22 cellular contexts compared by ENCODE assay signal in genomic region chr4:86307432-86307831, GRCh38. TPM values are rescaled to one million over a fixed set of nuclear protein-coding genes. Genes with fewer than 3 reads are reported as not detected.
DNase-seq lines count a peak whose midpoint lies in the region; ATAC-seq, FAIRE-seq and TF ChIP-seq lines count a peak whose summit lies in the region.
"Had no signal": no experiment of that assay in that cellular context is flagged by ENCODE, and none has a peak within 500 bp of the region (broad histone marks: within the 10 kb centered on the region; RNA-seq: fewer than 3 reads in every experiment).

No MANE protein-coding gene starts in this region.

- BruUV-seq in Calu3 (replicated peaks; lab: Mats Ljungman, UMichigan) (no TSS peak), endothelial cell of umbilical vein (replicated peaks; lab: Mats Ljungman, UMichigan) (no TSS peak)

- H3K9me3 ChIP-seq in OCI-LY3 (ENCODE audit: insufficient read depth, low read length) (peaks cover 15% of the 10 kb centered on the region), endothelial cell of umbilical vein (replicated peaks; ENCODE audit: control insufficient read depth, insufficient read depth, low read length) (no peaks in the 10 kb centered on the region), osteoblast (ENCODE audit: low read depth, low read length) (no peaks in the 10 kb centered on the region), spleen (no peaks in the 10 kb centered on the region)

- no peaks in the 10 kb centered on the region for H3K27me3 Mint-ChIP-seq in Calu3 (ENCODE audit: unreplicated experiment)
- H3K27me3 Mint-ChIP-seq: activated B cell treated with CpG ODN at 0.5 μM for 24 hours; activated CD4-positive, alpha-beta memory T cell treated with anti-CD3 and anti-CD28 coated beads for 36 hours had no signal

- TF ChIP-seq CTCF in Calu3 (IDR thresholded peaks at IDR 0.05; ENCODE audit: unreplicated experiment) (no peak), OCI-LY3 (IDR thresholded peaks at IDR 0.05; ENCODE audit: low read depth, low read length) (no peak), endothelial cell of umbilical vein (IDR thresholded peaks at IDR 0.05; ENCODE audit: extremely low read depth in 1 of 2, insufficient read depth in 1 of 2, low read depth in 1 of 2, low read length in 2 of 2) (no peak), osteoblast (IDR thresholded peaks at IDR 0.05; ENCODE audit: extremely low read depth, low read depth, low read length) (no peak), spleen (IDR thresholded peaks at IDR 0.05 in 8 of 11, conservative IDR thresholded peaks at IDR 0.05 in 3 of 11) (no peak)

- no peaks in the 10 kb centered on the region for H3K27me3 ChIP-seq in OCI-LY3 (ENCODE audit: low read depth, low read length)
- no peaks in the 10 kb centered on the region for H3K27me3 ChIP-seq in endothelial cell of umbilical vein (ENCODE audit: control insufficient read depth in 2 of 2, insufficient read depth in 2 of 2, low read length in 2 of 2)
- H3K27me3 ChIP-seq in osteoblast (ENCODE audit: insufficient read depth, low read length): no peaks in the 10 kb centered on the region
- H3K27me3 ChIP-seq in spleen (replicated peaks in 1 of 7): no peaks in the 10 kb centered on the region

- H3K27ac ChIP-seq in OCI-LY3 (ENCODE audit: low read length) (peak overlapping the region; percentile 66), endothelial cell of umbilical vein (ENCODE audit: insufficient read depth, low read depth, low read length) (no peak overlapping the region), osteoblast (ENCODE audit: low read depth, low read length) (peak overlapping the region; percentile 60), spleen (no peak overlapping the region)
- H3K27ac ChIP-seq: SK-N-MC had no signal

- H3K4me1 ChIP-seq in OCI-LY3 (ENCODE audit: low read length): peaks cover 23% of the 10 kb centered on the region
- H3K4me1 ChIP-seq in endothelial cell of umbilical vein (ENCODE audit: control insufficient read depth, extremely low read depth, insufficient read depth, low read length): peaks cover 9% of the 10 kb centered on the region
- H3K4me1 ChIP-seq in osteoblast (ENCODE audit: insufficient read depth, low read length): peaks cover 17% of the 10 kb centered on the region
- no peaks in the 10 kb centered on the region for H3K4me1 ChIP-seq in spleen

- peak; percentile 46 for FAIRE-seq in endothelial cell of umbilical vein (lab: Jason Lieb, UNC)
- FAIRE-seq: RCC 7860 had no signal

- no peaks in the 10 kb centered on the region for H3K36me3 Mint-ChIP-seq in Calu3 (ENCODE audit: insufficient read depth, unreplicated experiment)
- H3K36me3 Mint-ChIP-seq: activated CD4-positive, alpha-beta memory T cell treated with anti-CD3 and anti-CD28 coated beads for 36 hours; CD4-positive, alpha-beta memory T cell had no signal

- dilution Hi-C loops in endothelial cell of umbilical vein (cut with MboI; ENCODE audit: extremely low pct_ligation_motif_present, low sequenced_read_pairs): no loop called here

- TF ChIP-seq POLR2A in endothelial cell of umbilical vein (IDR thresholded peaks at IDR 0.05; ENCODE audit: low read depth, low read length): no peak
- no peak for TF ChIP-seq POLR2A in spleen (IDR thresholded peaks at IDR 0.05)

- POLR2A ChIA-PET in endothelial cell of umbilical vein (lab: Charles Lee): no interaction called here

- H3K9ac ChIP-seq in OCI-LY3 (ENCODE audit: low read length) (no peak overlapping the region), endothelial cell of umbilical vein (replicated peaks; ENCODE audit: extremely low read depth, insufficient read depth, low read length) (no peak overlapping the region)

- H3K9me1 ChIP-seq in endothelial cell of umbilical vein (replicated peaks; ENCODE audit: control insufficient read depth, extremely low read depth, insufficient read depth, low read length): no peaks in the 10 kb centered on the region

- H3K4me1 Mint-ChIP-seq in Calu3 (ENCODE audit: low read depth, unreplicated experiment): peaks cover 11% of the 10 kb centered on the region
- H3K4me1 Mint-ChIP-seq: CD4-positive, alpha-beta memory T cell had no signal

- no peak overlapping the region for H2AFZ ChIP-seq in OCI-LY3 (ENCODE audit: low read depth, low read length)
- no peak overlapping the region for H2AFZ ChIP-seq in endothelial cell of umbilical vein (ENCODE audit: low read depth, low read length)
- H2AFZ ChIP-seq in osteoblast (ENCODE audit: low read length): no peak overlapping the region

- H3K9me3 Mint-ChIP-seq in Calu3 (ENCODE audit: low read depth, unreplicated experiment): no peaks in the 10 kb centered on the region
- H3K9me3 Mint-ChIP-seq: activated B cell treated with CpG ODN at 0.5 μM for 24 hours; activated CD4-positive, alpha-beta memory T cell treated with anti-CD3 and anti-CD28 coated beads for 36 hours; CD4-positive, alpha-beta memory T cell had no signal

- DNase-seq in Calu3 (no peak), endothelial cell of umbilical vein (ENCODE audit: low read depth, low spot score) (peak; percentile 39), osteoblast (ENCODE audit: insufficient read length, low spot score, missing footprints) (no peak), SHP77 treated with DMSO at 0.1 percent for 48 hours (lab: John Stamatoyannopoulos, UW) (no peak), spleen (no peak)
- DNase-seq: activated B cell treated with CpG ODN at 0.5 μM for 24 hours; activated CD4-positive, alpha-beta memory T cell treated with anti-CD3 and anti-CD28 coated beads for 36 hours; activated gamma-delta T cell; caudate nucleus; CD4-positive, alpha-beta memory T cell; DMS53; glutamatergic neuron; KBM-7; NCI-H1930; substantia nigra had no signal

- H4K20me1 ChIP-seq in OCI-LY3 (ENCODE audit: insufficient read depth, low read length) (no peaks in the 10 kb centered on the region), endothelial cell of umbilical vein (replicated peaks; ENCODE audit: control insufficient read depth, extremely low read depth, insufficient read depth, low read length) (no peaks in the 10 kb centered on the region), osteoblast (ENCODE audit: insufficient read depth, low read length) (no peaks in the 10 kb centered on the region)

- H3K4me2 ChIP-seq in OCI-LY3 (ENCODE audit: low read length) (peak overlapping the region; percentile 72), endothelial cell of umbilical vein (ENCODE audit: insufficient read depth, low read length) (peak overlapping the region; percentile 24), osteoblast (ENCODE audit: insufficient read depth, low read length) (peak overlapping the region; percentile 29)

- intact Hi-C loops in Calu3 (cut with micrococcal nuclease; ENCODE audit: unreplicated experiment) (no loop called here), endothelial cell of umbilical vein (cut with micrococcal nuclease) (no loop called here), spleen (cut with DNase I; ENCODE audit: low total_unique reads) (no loop called here)

- H3K36me3 ChIP-seq in OCI-LY3 (replicated peaks; ENCODE audit: low read depth, low read length): no peaks in the 10 kb centered on the region
- no peaks in the 10 kb centered on the region for H3K36me3 ChIP-seq in endothelial cell of umbilical vein (ENCODE audit: control insufficient read depth in 2 of 2, extremely low read depth in 1 of 2, insufficient read depth in 2 of 2, low read length in 2 of 2)
- H3K36me3 ChIP-seq in osteoblast (ENCODE audit: insufficient read depth, low read length): no peaks in the 10 kb centered on the region
- H3K36me3 ChIP-seq in spleen: no peaks in the 10 kb centered on the region

- no peak overlapping the region for H3K4me3 Mint-ChIP-seq in Calu3 (ENCODE audit: low read depth, unreplicated experiment)
- H3K4me3 Mint-ChIP-seq: activated B cell treated with CpG ODN at 0.5 μM for 24 hours; activated CD4-positive, alpha-beta memory T cell treated with anti-CD3 and anti-CD28 coated beads for 36 hours; CD4-positive, alpha-beta memory T cell; mesothelial cell of epicardium; neural crest cell had no signal

- ATAC-seq in GM19395 (IDR thresholded peaks at IDR 0.05; ENCODE audit: unreplicated experiment): no peak
- no peak for ATAC-seq in HG03095 (IDR thresholded peaks at IDR 0.05; ENCODE audit: unreplicated experiment)

- CTCF ChIA-PET in Calu3 (lab: Charles Lee): interaction anchor here (0.7 kb wide), 1 partner anchor 88 kb away, joined by 3 read pairs; no protein-coding TSS in a partner anchor
- CTCF ChIA-PET in endothelial cell of umbilical vein (lab: Charles Lee): interaction anchor here (1.0 kb wide), 1 partner anchor 24 kb away, joined by 3 read pairs; no protein-coding TSS in a partner anchor

- peak overlapping the region; percentile 38 for H3K4me3 ChIP-seq in OCI-LY3 (ENCODE audit: low read length)
- H3K4me3 ChIP-seq in endothelial cell of umbilical vein (replicated peaks in 1 of 3; ENCODE audit: insufficient read depth in 1 of 3, low read depth in 1 of 3, low read length in 3 of 3): no peak overlapping the region
- H3K4me3 ChIP-seq in osteoblast (ENCODE audit: insufficient read depth, low read length): no peak overlapping the region
- H3K4me3 ChIP-seq in spleen: no peak overlapping the region
- H3K4me3 ChIP-seq: SK-N-MC had no signal

- peak overlapping the region; percentile 4 for H3K27ac Mint-ChIP-seq in Calu3 (ENCODE audit: unreplicated experiment)
- H3K27ac Mint-ChIP-seq: activated B cell treated with CpG ODN at 0.5 μM for 24 hours; activated CD4-positive, alpha-beta memory T cell treated with anti-CD3 and anti-CD28 coated beads for 36 hours; CD4-positive, alpha-beta memory T cell; mesothelial cell of epicardium had no signal

- no peaks in the 10 kb centered on the region for H3K79me2 ChIP-seq in OCI-LY3 (ENCODE audit: low read length)
- H3K79me2 ChIP-seq in endothelial cell of umbilical vein (ENCODE audit: control insufficient read depth, insufficient read depth, low read length): no peaks in the 10 kb centered on the region
- no peaks in the 10 kb centered on the region for H3K79me2 ChIP-seq in osteoblast (ENCODE audit: insufficient read depth, low read length)

TF ChIP-seq in endothelial cell of umbilical vein, 7 proteins besides CTCF, POLR2A, EP300 and RAD21 (continues in another document):
- TF ChIP-seq, protein P1, sequence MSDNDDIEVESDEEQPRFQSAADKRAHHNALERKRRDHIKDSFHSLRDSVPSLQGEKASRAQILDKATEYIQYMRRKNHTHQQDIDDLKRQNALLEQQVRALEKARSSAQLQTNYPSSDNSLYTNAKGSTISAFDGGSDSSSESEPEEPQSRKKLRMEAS (IDR thresholded peaks at IDR 0.05; ENCODE audit: insufficient read depth, insufficient read length): no peak

RNA-seq across cellular contexts. Expression of gene MAPK10, which starts 52.4 kb away (rescaled TPM):
- total RNA-seq in Calu3 (2022) (2.9 and 3.6 TPM in 2 replicates), endothelial cell of umbilical vein (0.37 TPM in 1 of 2 replicates, not detected in the other), osteoblast (12.1 and 13.0 TPM in 2 replicates), spleen (10 to 100 TPM in 6 of 7 donors, 1 to 10 TPM in 1; 7.3 to 40.6 (median 18.4) TPM)
- polyA plus RNA-seq in endothelial cell of umbilical vein (0.06 and 0.17 TPM in 2 replicates), spleen (1 to 10 TPM; 3.0 to 4.3 (median 3.2) TPM)
- polyA plus RNA-seq in endothelial cell of umbilical vein (2011; cell fraction: cytosol; rRNA removed): 0.06 TPM in 2 replicates
- 0.25 and 0.56 TPM in 2 replicates for polyA plus RNA-seq in endothelial cell of umbilical vein (2011; cell fraction: nucleus; rRNA removed)
- polyA plus RNA-seq in endothelial cell of umbilical vein (2012): 0.38 and 0.72 TPM in 2 replicates
- polyA minus RNA-seq in endothelial cell of umbilical vein: 0.15 TPM in 1 of 2 replicates, not detected in the other
- polyA minus RNA-seq in endothelial cell of umbilical vein (2011; cell fraction: cytosol; rRNA and poly(A)+ RNA removed): 1.1 TPM
- 1.3 and 1.8 TPM in 2 replicates for polyA minus RNA-seq in endothelial cell of umbilical vein (2011; cell fraction: nucleus; rRNA and poly(A)+ RNA removed)
- total RNA-seq: activated CD4-positive, alpha-beta memory T cell treated with anti-CD3 and anti-CD28 coated beads for 36 hours; CD4-positive, alpha-beta memory T cell had no signal

Comparison
In these comparisons a context has a peak if more than half of its experiments do, and no peak if none do; other contexts are left out.
1. H3K27ac ChIP-seq: peak in OCI-LY3 (single experiment) and osteoblast (single experiment); none in endothelial cell of umbilical vein (single experiment) and spleen (0 of 8).
2. Peak in every context shown above with its lines, with median percentiles within 50 percentile points of each other: H3K4me2 ChIP-seq.